In the genomic region with DNA sequence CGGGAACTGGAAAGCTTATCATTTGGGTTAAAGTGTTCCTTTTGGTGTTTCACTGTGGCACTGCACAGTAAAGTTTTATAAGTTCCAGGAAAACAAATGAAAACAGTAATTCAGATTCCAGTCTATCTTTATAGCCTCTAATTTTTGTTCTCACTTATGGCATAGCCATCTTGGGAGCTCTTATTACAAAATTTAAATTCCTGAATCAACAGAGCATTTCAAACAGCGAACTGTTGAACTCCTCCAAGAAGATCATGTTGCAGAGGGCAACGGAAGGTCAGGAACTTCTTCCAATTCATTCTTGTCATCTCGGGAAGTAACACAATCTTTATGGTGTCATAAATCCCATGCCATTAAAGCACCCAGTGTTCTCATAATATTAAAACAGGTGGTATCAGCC, we compare ENCODE assay signal across 21 cellular contexts.
A peak's percentile ranks its signal among the peaks of the same experiment; 100 is the strongest.
DNase-seq lines count a peak whose midpoint lies in the region; ATAC-seq, FAIRE-seq and TF ChIP-seq lines count a peak whose summit lies in the region.
"Had no signal": no experiment of that assay in that cellular context is flagged by ENCODE, and none has a peak within 500 bp of the region (broad histone marks: within the 10 kb centered on the region; RNA-seq: fewer than 3 reads in every experiment).

No MANE protein-coding gene starts in this region.

- H3K4me3 Mint-ChIP-seq in endothelial cell (ENCODE audit: unreplicated experiment) (no peak overlapping the region), progenitor cell of endocrine pancreas (ENCODE audit: low read depth) (no peak overlapping the region), osteocyte (ENCODE audit: unreplicated experiment) (no peak overlapping the region)
- H3K4me3 Mint-ChIP-seq: activated B cell treated with CpG ODN at 0.5 μM for 24 hours; stimulated activated naive CD8-positive, alpha-beta T cell treated with anti-CD3 and anti-CD28 coated beads, Interleukin-15, Interleukin-2, amounts not matched to agents 100 ng/mL and 50 ng/mL, for 24 hours had no signal

- FAIRE-seq in kidney (lab: Jason Lieb, UNC) = no peak
- FAIRE-seq: endothelial cell of umbilical vein, islet of Langerhans, pancreas had no signal

- no peaks in the 10 kb centered on the region for H3K36me3 Mint-ChIP-seq in endothelial cell (ENCODE audit: low read depth, unreplicated experiment)
- H3K36me3 Mint-ChIP-seq in progenitor cell of endocrine pancreas (ENCODE audit: insufficient read depth) = no peaks in the 10 kb centered on the region
- no peaks in the 10 kb centered on the region for H3K36me3 Mint-ChIP-seq in osteocyte (ENCODE audit: unreplicated experiment)

- H3K27ac Mint-ChIP-seq in endothelial cell (ENCODE audit: unreplicated experiment) = peak overlapping the region; percentile 93
- peak overlapping the region; percentile 33 for H3K27ac Mint-ChIP-seq in progenitor cell of endocrine pancreas
- no peak overlapping the region for H3K27ac Mint-ChIP-seq in osteocyte (ENCODE audit: unreplicated experiment)
- H3K27ac Mint-ChIP-seq: activated B cell treated with CpG ODN at 0.5 μM for 24 hours; activated T-helper 2 cell treated with anti-CD3 and anti-CD28 coated beads, Interferon-gamma antibody, Interleukin-2, Interleukin-4, amounts not matched to agents 10 μg/mL and 5 μg/mL and 100 μg/mL, durations not matched to agents 14 hours and 24 hours and 36 hours; stimulated activated naive CD8-positive, alpha-beta T cell treated with anti-CD3 and anti-CD28 coated beads, Interleukin-15, Interleukin-2, amounts not matched to agents 100 ng/mL and 50 ng/mL, for 24 hours had no signal

- ATAC-seq in left cardiac atrium = no peak
- ATAC-seq: pancreas had no signal

- H3K27ac ChIP-seq in kidney (ENCODE audit: low read depth in 2 of 2, low read length in 2 of 2) = no peak overlapping the region
- H3K27ac ChIP-seq: KMS-11, pancreas, RWPE1, uterus had no signal

- H3K27me3 Mint-ChIP-seq in endothelial cell (ENCODE audit: unreplicated experiment) = peaks cover 4% of the 10 kb centered on the region
- H3K27me3 Mint-ChIP-seq in progenitor cell of endocrine pancreas = no peaks in the 10 kb centered on the region
- H3K27me3 Mint-ChIP-seq in osteocyte (ENCODE audit: unreplicated experiment) = peaks cover 20% of the 10 kb centered on the region
- H3K27me3 Mint-ChIP-seq: activated B cell treated with CpG ODN at 0.5 μM for 24 hours; stimulated activated naive CD8-positive, alpha-beta T cell treated with anti-CD3 and anti-CD28 coated beads, Interleukin-15, Interleukin-2, amounts not matched to agents 100 ng/mL and 50 ng/mL, for 24 hours had no signal

- H3K9me3 ChIP-seq in kidney (ENCODE audit: control insufficient read depth in 1 of 2, low read length in 2 of 2) = no peaks in the 10 kb centered on the region
- H3K9me3 ChIP-seq: Caco-2, pancreas, uterus had no signal

- H3K4me1 Mint-ChIP-seq in endothelial cell (ENCODE audit: unreplicated experiment) (peaks cover 24% of the 10 kb centered on the region), progenitor cell of endocrine pancreas (ENCODE audit: low read depth) (peaks cover 18% of the 10 kb centered on the region), osteocyte (ENCODE audit: unreplicated experiment) (no peaks in the 10 kb centered on the region)
- H3K4me1 Mint-ChIP-seq: activated B cell treated with CpG ODN at 0.5 μM for 24 hours had no signal

- TF ChIP-seq CTCF in endothelial cell (IDR thresholded peaks at IDR 0.05; ENCODE audit: unreplicated experiment) (no peak), progenitor cell of endocrine pancreas (IDR thresholded peaks at IDR 0.05; ENCODE audit: unreplicated experiment) (no peak), kidney (IDR thresholded peaks at IDR 0.05; ENCODE audit: borderline replicate concordance, extremely low read depth, insufficient read depth) (no peak), osteocyte (IDR thresholded peaks at IDR 0.05) (no peak)

- no peak overlapping the region for H3K4me3 ChIP-seq in kidney (ENCODE audit: low read length in 2 of 2)
- H3K4me3 ChIP-seq: pancreas, uterus had no signal

- no peak overlapping the region for H3K9ac ChIP-seq in kidney (ENCODE audit: low read length in 2 of 2)
- H3K9ac ChIP-seq: KMS-11 had no signal

- H3K9me3 Mint-ChIP-seq in endothelial cell (ENCODE audit: unreplicated experiment) (no peaks in the 10 kb centered on the region), progenitor cell of endocrine pancreas (ENCODE audit: low read depth) (no peaks in the 10 kb centered on the region), osteocyte (ENCODE audit: unreplicated experiment) (no peaks in the 10 kb centered on the region)
- H3K9me3 Mint-ChIP-seq: activated T-helper 2 cell treated with anti-CD3 and anti-CD28 coated beads, Interferon-gamma antibody, Interleukin-2, Interleukin-4, amounts not matched to agents 10 μg/mL and 5 μg/mL and 100 μg/mL, durations not matched to agents 14 hours and 24 hours and 36 hours; stimulated activated naive CD8-positive, alpha-beta T cell treated with anti-CD3 and anti-CD28 coated beads, Interleukin-15, Interleukin-2, amounts not matched to agents 100 ng/mL and 50 ng/mL, for 24 hours had no signal

- no peaks in the 10 kb centered on the region for H3K4me1 ChIP-seq in kidney (ENCODE audit: control insufficient read depth in 1 of 2, insufficient read depth in 1 of 2, low read depth in 1 of 2, low read length in 2 of 2)
- H3K4me1 ChIP-seq: Caco-2, uterus had no signal

- no peaks in the 10 kb centered on the region for H3K36me3 ChIP-seq in kidney (ENCODE audit: control insufficient read depth in 1 of 2, insufficient read depth in 2 of 2, low read length in 2 of 2)
- H3K36me3 ChIP-seq: pancreas, uterus had no signal

- DNase-seq in Daoy (ENCODE audit: low read depth) = peak; percentile 13
- peak; percentile 51 for DNase-seq in NCI-H2171 (lab: John Stamatoyannopoulos, UW)
- DNase-seq in endothelial cell (ENCODE audit: low spot score) = no peak
- DNase-seq in progenitor cell of endocrine pancreas (ENCODE audit: low spot score, unreplicated experiment) = no peak
- no peak for DNase-seq in kidney
- DNase-seq in globus pallidus (ENCODE audit: low spot score) = no peak
- DNase-seq in left cardiac atrium = no peak
- DNase-seq in osteocyte (ENCODE audit: extremely low spot score, unreplicated experiment) = no peak
- DNase-seq: activated B cell treated with CpG ODN at 0.5 μM for 24 hours; anterior cingulate cortex; NCI-H82; pancreas; stimulated activated CD4-positive, alpha-beta T cell treated with anti-CD3 and anti-CD28 coated beads, Interleukin-12 subunit alpha, Interleukin-12 subunit beta, amount 100 ng/mL, for 4 hours; uterus had no signal

- intact Hi-C loops in kidney (cut with DNase I) (no loop called here), left cardiac atrium (cut with DNase I) (no loop called here)

Comparison
In these comparisons a context has a peak if more than half of its experiments do, and no peak if none do; other contexts are left out.
1. DNase-seq: peak in Daoy (single experiment) and NCI-H2171 (single experiment); none in endothelial cell (single experiment), progenitor cell of endocrine pancreas (single experiment), kidney (single experiment), globus pallidus (single experiment), left cardiac atrium (single experiment) and osteocyte (single experiment).